In the genomic region with DNA sequence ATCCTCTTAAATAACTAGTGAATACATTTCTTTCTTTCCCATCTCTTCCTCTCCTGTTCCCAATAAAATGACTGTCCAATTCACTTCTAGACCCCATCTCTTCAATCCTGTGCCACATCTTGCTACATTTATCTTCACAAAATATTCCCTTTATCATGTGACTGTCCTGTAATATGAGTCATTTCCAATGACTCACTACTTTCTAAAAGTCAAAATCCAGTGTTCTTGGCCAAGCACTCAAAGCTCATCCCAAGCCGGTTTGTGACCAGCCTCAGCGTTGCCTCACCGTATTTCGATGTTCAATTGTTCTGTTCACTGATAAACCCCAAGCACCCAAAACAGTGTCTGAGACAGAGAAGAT, we compare ENCODE assay signal across 12 cellular contexts.
A peak's percentile ranks its signal among the peaks of the same experiment; 100 is the strongest.
DNase-seq lines count a peak whose midpoint lies in the region; ATAC-seq, FAIRE-seq and TF ChIP-seq lines count a peak whose summit lies in the region.
"Had no signal": no experiment of that assay in that cellular context is flagged by ENCODE, and none has a peak within 500 bp of the region (broad histone marks: within the 10 kb centered on the region; RNA-seq: fewer than 3 reads in every experiment).

No MANE protein-coding gene starts in this region.

- peak overlapping the region; percentile 64 for H3K4me2 ChIP-seq in A549

- TF ChIP-seq POLR2A in A549 (IDR thresholded peaks at IDR 0.05; ENCODE audit: low read length), result no peak
- TF ChIP-seq POLR2A in Peyer's patch (IDR thresholded peaks at IDR 0.05), result no peak
- TF ChIP-seq POLR2A in esophagus muscularis mucosa (IDR thresholded peaks at IDR 0.05; ENCODE audit: low read depth), result no peak

- H3K4me1 ChIP-seq in A549 (peaks cover 94% of the 10 kb centered on the region), Peyer's patch (peaks cover 0 to 19% (median 2%) of the 10 kb centered on the region in 4 donors), esophagus muscularis mucosa (peaks cover 64 to 90% (median 79%) of the 10 kb centered on the region in 4 donors), mesodermal cell (ENCODE audit: control insufficient read depth, insufficient read depth, low read length, poor library complexity, severe bottlenecking) (peaks cover 53% of the 10 kb centered on the region)

- WGBS in A549 (ENCODE audit: missing lambda C conversion rate), result 27% methylated on average over 4 of the region's 4 CpGs
- WGBS in esophagus muscularis mucosa, result 76% methylated on average over 4 of the region's 4 CpGs
- WGBS in mesodermal cell (ENCODE audit: insufficient coverage in 2 of 2), 2 experiments, result 86 to 89% methylated on average over 2 to 4 of the region's 4 CpGs

- intact Hi-C loops in esophagus muscularis mucosa (cut with DNase I), result no loop called here

- no peak for TF ChIP-seq RAD21 in A549 (conservative IDR thresholded peaks at IDR 0.05 in 1 of 2, IDR thresholded peaks at IDR 0.05 in 1 of 2)

- H3K27me3 ChIP-seq in Peyer's patch, result no peaks in the 10 kb centered on the region
- H3K27me3 ChIP-seq in esophagus muscularis mucosa, result no peaks in the 10 kb centered on the region

- H3K36me3 ChIP-seq in Peyer's patch (no peaks in the 10 kb centered on the region), esophagus muscularis mucosa (no peaks in the 10 kb centered on the region), mesodermal cell (ENCODE audit: control insufficient read depth, insufficient read depth, low read length) (no peaks in the 10 kb centered on the region)

- no peak overlapping the region for H3K4me3 Mint-ChIP-seq in activated CD4-positive, alpha-beta T cell treated with anti-CD3 and anti-CD28 coated beads, Interleukin-2, amount 10 ng/mL, durations not matched to agents 7 days and 5 days
- H3K4me3 Mint-ChIP-seq: T-helper 2 cell treated with Interferon-gamma antibody and Interleukin-4, amounts not matched to agents 5 μg/mL and 100 μg/mL, for 36 hours had no signal

- H3K27ac ChIP-seq in A549 (peak overlapping the region; percentile 35 to 86), Peyer's patch (peak overlapping the region in 3 of 4 donors; percentile 51 to 69 (median 66)), esophagus muscularis mucosa (replicated peaks in 1 of 4) (peak overlapping the region in 3 of 4 donors; percentile 32 to 54 (median 51)), mesodermal cell (ENCODE audit: low read depth, low read length, severe bottlenecking) (peak overlapping the region; percentile 41)

- H3K4me1 Mint-ChIP-seq in activated CD4-positive, alpha-beta T cell treated with anti-CD3 and anti-CD28 coated beads, Interleukin-2, amount 10 ng/mL, durations not matched to agents 7 days and 5 days, result peaks cover 7% of the 10 kb centered on the region

- peak; percentile 49 to 57; a peak in 4 of 6 replicates for ATAC-seq in A549
- no peak for ATAC-seq in GM18511 (IDR thresholded peaks at IDR 0.05; ENCODE audit: unreplicated experiment)
- no peak for ATAC-seq in HG03280 (IDR thresholded peaks at IDR 0.05; ENCODE audit: unreplicated experiment)

- TF ChIP-seq EP300 in A549 (IDR thresholded peaks at IDR 0.05), result no peak
- TF ChIP-seq EP300 in esophagus muscularis mucosa (IDR thresholded peaks at IDR 0.05), result no peak

- POLR2A ChIA-PET in A549 (lab: Yijun Ruan, JAX), result interaction anchor here (0.6 kb wide), 1 partner anchor 26 kb away, joined by 3 read pairs; no protein-coding TSS in a partner anchor
- POLR2A ChIA-PET in activated CD4-positive, alpha-beta T cell treated with anti-CD3 and anti-CD28 coated beads, Interleukin-2, amount 10 ng/mL, durations not matched to agents 7 days and 5 days (lab: Charles Lee), result no interaction called here

- H3K4me3 ChIP-seq in A549 (no peak overlapping the region), Peyer's patch (no peak overlapping the region), esophagus muscularis mucosa (no peak overlapping the region), mesodermal cell (ENCODE audit: extremely low read depth, insufficient read depth, low read length, poor library complexity, severe bottlenecking) (no peak overlapping the region)

- H3K9me3 ChIP-seq in A549, result no peaks in the 10 kb centered on the region
- H3K9me3 ChIP-seq in Peyer's patch, result no peaks in the 10 kb centered on the region
- H3K9me3 ChIP-seq in esophagus muscularis mucosa, result no peaks in the 10 kb centered on the region
- no peaks in the 10 kb centered on the region for H3K9me3 ChIP-seq in mesodermal cell (ENCODE audit: control insufficient read depth, low read length)

- no peaks in the 10 kb centered on the region for H3K9me3 Mint-ChIP-seq in activated CD4-positive, alpha-beta T cell treated with anti-CD3 and anti-CD28 coated beads, Interleukin-2, amount 10 ng/mL, durations not matched to agents 7 days and 5 days
- H3K9me3 Mint-ChIP-seq: T-helper 2 cell treated with Interferon-gamma antibody and Interleukin-4, amounts not matched to agents 5 μg/mL and 100 μg/mL, for 36 hours had no signal

- peak; percentile 63 for FAIRE-seq in A549 (lab: Jason Lieb, UNC)

- peaks cover 4% of the 10 kb centered on the region for H3K27me3 Mint-ChIP-seq in activated CD4-positive, alpha-beta T cell treated with anti-CD3 and anti-CD28 coated beads, Interleukin-2, amount 10 ng/mL, durations not matched to agents 7 days and 5 days

- DNase-seq in A549 (ENCODE audit: low read depth in 1 of 2, low spot score in 1 of 2), result peak; percentile 46 to 58
- DNase-seq in Peyer's patch, result no peak
- no peak for DNase-seq in esophagus muscularis mucosa (ENCODE audit: extremely low spot score)
- DNase-seq in activated CD4-positive, alpha-beta T cell treated with anti-CD3 and anti-CD28 coated beads, Interleukin-2, amount 10 ng/mL, durations not matched to agents 7 days and 5 days, result no peak
- DNase-seq in HuH-7.5 (ENCODE audit: low spot score), result no peak
- DNase-seq: activated T-cell treated with anti-CD3 and anti-CD28 coated beads for 4 hours, cerebellar nuclear complex, NCI-H446 treated with DMSO at 0.1 percent for 48 hours had no signal

- TF ChIP-seq CTCF in A549 (IDR thresholded peaks at IDR 0.05) (no peak), Peyer's patch (IDR thresholded peaks at IDR 0.05) (no peak), esophagus muscularis mucosa (IDR thresholded peaks at IDR 0.05) (no peak)

- H3K27ac Mint-ChIP-seq in activated CD4-positive, alpha-beta T cell treated with anti-CD3 and anti-CD28 coated beads, Interleukin-2, amount 10 ng/mL, durations not matched to agents 7 days and 5 days, result no peak overlapping the region
- H3K27ac Mint-ChIP-seq: T-helper 2 cell treated with Interferon-gamma antibody and Interleukin-4, amounts not matched to agents 5 μg/mL and 100 μg/mL, for 36 hours had no signal

- no peaks in the 10 kb centered on the region for H3K36me3 Mint-ChIP-seq in activated CD4-positive, alpha-beta T cell treated with anti-CD3 and anti-CD28 coated beads, Interleukin-2, amount 10 ng/mL, durations not matched to agents 7 days and 5 days (ENCODE audit: low read depth)

- CTCF ChIA-PET in A549 (lab: Yijun Ruan, JAX), result interaction anchor here (1.9 to 2.1 kb wide), 2 partner anchors 11 to 26 kb away, joined by 4 to 5 read pairs; no protein-coding TSS in a partner anchor
- CTCF ChIA-PET in activated CD4-positive, alpha-beta T cell treated with anti-CD3 and anti-CD28 coated beads, Interleukin-2, amount 10 ng/mL, durations not matched to agents 7 days and 5 days (lab: Charles Lee), result no interaction called here

TF ChIP-seq in A549, 52 proteins besides CTCF, POLR2A, EP300 and RAD21:
- TF ChIP-seq, protein P1, sequence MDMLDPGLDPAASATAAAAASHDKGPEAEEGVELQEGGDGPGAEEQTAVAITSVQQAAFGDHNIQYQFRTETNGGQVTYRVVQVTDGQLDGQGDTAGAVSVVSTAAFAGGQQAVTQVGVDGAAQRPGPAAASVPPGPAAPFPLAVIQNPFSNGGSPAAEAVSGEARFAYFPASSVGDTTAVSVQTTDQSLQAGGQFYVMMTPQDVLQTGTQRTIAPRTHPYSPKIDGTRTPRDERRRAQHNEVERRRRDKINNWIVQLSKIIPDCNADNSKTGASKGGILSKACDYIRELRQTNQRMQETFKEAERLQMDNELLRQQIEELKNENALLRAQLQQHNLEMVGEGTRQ (IDR thresholded peaks at IDR 0.05), result peak; percentile 32; the same call in 1 of the 2 replicates
- TF ChIP-seq HDAC2 (IDR thresholded peaks at IDR 0.05) (no peak), TFCP2L1 (CRISPR knock-in tag; IDR thresholded peaks at IDR 0.05) (no peak), MAFK (IDR thresholded peaks at IDR 0.05; ENCODE audit: partially characterized antibody) (no peak), JUNB (IDR thresholded peaks at IDR 0.05) (peak; percentile 51; the same call in 1 of the 2 replicates), FOSL2 (IDR thresholded peaks at IDR 0.05) (peak; percentile 81), FOSL2 (CRISPR knock-in tag; IDR thresholded peaks at IDR 0.05) (peak; percentile 95), ZC3H11A (IDR thresholded peaks at IDR 0.05) (no peak)

Comparison
In these comparisons a context has a peak if more than half of its experiments do, and no peak if none do; other contexts are left out.
1. ATAC-seq: peak in A549 (2 of 2); none in GM18511 (single experiment) and HG03280 (single experiment).
2. DNase-seq: peak in A549 (2 of 2); none in Peyer's patch (0 of 3), esophagus muscularis mucosa (single experiment), activated CD4-positive, alpha-beta T cell treated with anti-CD3 and anti-CD28 coated beads, Interleukin-2, amount 10 ng/mL, durations not matched to agents 7 days and 5 days (single experiment) and HuH-7.5 (single experiment).
3. Peak in every context shown above with its lines, with median percentiles within 50 percentile points of each other: H3K27ac ChIP-seq.